In the genomic region with DNA sequence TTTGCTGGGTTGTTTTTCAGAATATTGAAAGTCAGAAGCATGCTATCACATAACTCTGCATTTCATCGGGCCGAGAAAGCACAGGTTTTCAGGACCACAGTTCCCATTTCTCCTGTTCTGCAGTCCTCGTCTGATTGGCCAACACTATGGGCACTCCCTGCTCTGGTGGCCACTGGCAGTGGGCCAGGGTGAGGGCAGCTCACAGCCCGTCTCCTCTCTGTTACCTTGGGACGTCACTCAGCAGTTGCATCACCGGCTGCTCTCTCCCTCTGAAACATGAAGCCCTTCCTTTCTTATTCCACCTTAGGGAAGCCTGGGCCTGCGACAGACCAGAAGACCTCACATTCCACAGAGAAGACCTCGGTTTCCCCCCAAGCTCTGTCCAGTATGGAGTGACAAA, we compare ENCODE assay signal across 14 cellular contexts. TPM values are rescaled to one million over a fixed set of nuclear protein-coding genes. Genes with fewer than 3 reads are reported as not detected.
A peak's percentile ranks its signal among the peaks of the same experiment; 100 is the strongest.
DNase-seq lines count a peak whose midpoint lies in the region; ATAC-seq and TF ChIP-seq lines count a peak whose summit lies in the region.
"Had no signal": no experiment of that assay in that cellular context is flagged by ENCODE, and none has a peak within 500 bp of the region (broad histone marks: within the 10 kb centered on the region; RNA-seq: fewer than 3 reads in every experiment).

No MANE protein-coding gene starts in this region.

- peaks cover 10% of the 10 kb centered on the region for H3K27me3 Mint-ChIP-seq in progenitor cell of endocrine pancreas

- ATAC-seq in Right ventricle myocardium inferior (no peak), left colon (peak; percentile 86), GM21528 (IDR thresholded peaks at IDR 0.05; ENCODE audit: low FRiP score, unreplicated experiment) (no peak)
- ATAC-seq: activated T-cell treated with anti-CD3 and anti-CD28 coated beads, Interleukin-2, amount 50 U/mL, for 4 hours; foreskin keratinocyte; stimulated activated effector memory CD8-positive, alpha-beta T cell treated with anti-CD3 and anti-CD28 coated beads, Interleukin-12 subunit alpha, Interleukin-12 subunit beta, amount 100 ng/mL, for 72 hours had no signal

- H3K36me3 Mint-ChIP-seq in progenitor cell of endocrine pancreas (ENCODE audit: insufficient read depth) = no peaks in the 10 kb centered on the region
- H3K36me3 Mint-ChIP-seq: stimulated activated effector memory CD8-positive, alpha-beta T cell treated with anti-CD3 and anti-CD28 coated beads, Interleukin-12 subunit alpha, Interleukin-12 subunit beta, amount 100 ng/mL, for 72 hours had no signal

- H3K9me3 Mint-ChIP-seq in progenitor cell of endocrine pancreas (ENCODE audit: low read depth) = no peaks in the 10 kb centered on the region
- H3K9me3 Mint-ChIP-seq: activated T-cell treated with anti-CD3 and anti-CD28 coated beads, Interleukin-2, amount 50 U/mL, for 4 hours; central memory CD8-positive, alpha-beta T cell; stimulated activated effector memory CD8-positive, alpha-beta T cell treated with anti-CD3 and anti-CD28 coated beads, Interleukin-12 subunit alpha, Interleukin-12 subunit beta, amount 100 ng/mL, for 72 hours had no signal

- H3K27ac Mint-ChIP-seq in progenitor cell of endocrine pancreas = no peak overlapping the region
- H3K27ac Mint-ChIP-seq: stimulated activated effector memory CD8-positive, alpha-beta T cell treated with anti-CD3 and anti-CD28 coated beads, Interleukin-12 subunit alpha, Interleukin-12 subunit beta, amount 100 ng/mL, for 72 hours had no signal

- H3K4me1 Mint-ChIP-seq in progenitor cell of endocrine pancreas (ENCODE audit: low read depth) = no peaks in the 10 kb centered on the region
- H3K4me1 Mint-ChIP-seq: central memory CD8-positive, alpha-beta T cell; stimulated activated effector memory CD8-positive, alpha-beta T cell treated with anti-CD3 and anti-CD28 coated beads, Interleukin-12 subunit alpha, Interleukin-12 subunit beta, amount 100 ng/mL, for 72 hours had no signal

- intact Hi-C loops in Right ventricle myocardium inferior (cut with DNase I) = no loop called here
- intact Hi-C loops in cardiac septum (cut with DNase I) = no loop called here
- intact Hi-C loops in left colon (cut with DNase I, micrococcal nuclease) = no loop called here

- no peak for TF ChIP-seq CTCF in GM20000 (IDR thresholded peaks at IDR 0.05; ENCODE audit: extremely low read depth, missing control alignments)
- TF ChIP-seq CTCF in progenitor cell of endocrine pancreas (IDR thresholded peaks at IDR 0.05; ENCODE audit: unreplicated experiment) = no peak

- DNase-seq in Right ventricle myocardium inferior (ENCODE audit: missing footprints) = peak; percentile 63
- DNase-seq in cardiac septum (ENCODE audit: low spot score) = no peak
- DNase-seq in SW480 (ENCODE audit: low spot score) = peak; percentile 77
- DNase-seq in left colon = peak in 1 of 2 donors; percentile 54
- no peak for DNase-seq in cortex of kidney (lab: John Stamatoyannopoulos, UW)
- DNase-seq in GM20000 (ENCODE audit: low spot score) = no peak
- no peak for DNase-seq in progenitor cell of endocrine pancreas (ENCODE audit: low spot score, unreplicated experiment)
- DNase-seq: activated T-cell treated with anti-CD3 and anti-CD28 coated beads, Interleukin-2, amount 50 U/mL, for 4 hours; NCI-H82; stimulated activated CD4-positive, alpha-beta T cell treated with anti-CD3 and anti-CD28 coated beads, Interleukin-12 subunit alpha, Interleukin-12 subunit beta, amount 100 ng/mL, for 4 hours had no signal

- no peak overlapping the region for H3K4me3 Mint-ChIP-seq in progenitor cell of endocrine pancreas (ENCODE audit: low read depth)
- H3K4me3 Mint-ChIP-seq: activated T-cell treated with anti-CD3 and anti-CD28 coated beads, Interleukin-2, amount 50 U/mL, for 4 hours; central memory CD8-positive, alpha-beta T cell; stimulated activated effector memory CD8-positive, alpha-beta T cell treated with anti-CD3 and anti-CD28 coated beads, Interleukin-12 subunit alpha, Interleukin-12 subunit beta, amount 100 ng/mL, for 72 hours had no signal

RNA-seq across cellular contexts. Expression of a gene that starts 11.4 kb away (rescaled TPM):
- total RNA-seq in Right ventricle myocardium inferior (85.7 TPM), cardiac septum (126 TPM), left colon (100 to 1,000 TPM in 1 of 2 donors, 10 to 100 TPM in 1; 93.6 to 114 TPM), progenitor cell of endocrine pancreas (54.8 and 59.9 TPM in 2 replicates)

RNA-seq across cellular contexts. Expression of a gene that starts 42.0 kb away (rescaled TPM):
- total RNA-seq in Right ventricle myocardium inferior (19.4 TPM), cardiac septum (24.9 TPM), left colon (100 to 1,000 TPM; 128 to 196 TPM), progenitor cell of endocrine pancreas (46.1 and 50.1 TPM in 2 replicates)

Comparison
In these comparisons a context has a peak if more than half of its experiments do, and no peak if none do; other contexts are left out.
1. DNase-seq: peak in Right ventricle myocardium inferior (single experiment) and SW480 (single experiment); none in cardiac septum (single experiment), cortex of kidney (single experiment), GM20000 (single experiment) and progenitor cell of endocrine pancreas (single experiment).